ENCODE assay signal across 15 cellular contexts in genomic region chr19:17268754-17269153, GRCh38. TPM values are rescaled to one million over a fixed set of nuclear protein-coding genes. Genes with fewer than 3 reads are reported as not detected.
DNase-seq lines count a peak whose midpoint lies in the region; ATAC-seq and TF ChIP-seq lines count a peak whose summit lies in the region.
"Had no signal": no experiment of that assay in that cellular context is flagged by ENCODE, and none has a peak within 500 bp of the region (broad histone marks: within the 10 kb centered on the region; RNA-seq: fewer than 3 reads in every experiment).

No MANE protein-coding gene starts in this region.

- H3K9me3 Mint-ChIP-seq in activated CD4-positive, alpha-beta T cell treated with anti-CD3 and anti-CD28 coated beads, Interleukin-2, amount 10 ng/mL, durations not matched to agents 24 days and 14 days = no peaks in the 10 kb centered on the region
- H3K9me3 Mint-ChIP-seq in activated naive CD8-positive, alpha-beta T cell treated with anti-CD3 and anti-CD28 coated beads, Interleukin-2, amount 50 U/mL, for 24 hours = no peaks in the 10 kb centered on the region
- peaks cover 5% of the 10 kb centered on the region for H3K9me3 Mint-ChIP-seq in neural crest cell

- no peak overlapping the region for H3K27ac Mint-ChIP-seq in activated CD4-positive, alpha-beta T cell treated with anti-CD3 and anti-CD28 coated beads, Interleukin-2, amount 10 ng/mL, durations not matched to agents 24 days and 14 days
- peak overlapping the region; percentile 46 for H3K27ac Mint-ChIP-seq in activated naive CD8-positive, alpha-beta T cell treated with anti-CD3 and anti-CD28 coated beads, Interleukin-2, amount 50 U/mL, for 24 hours
- H3K27ac Mint-ChIP-seq in neural crest cell (ENCODE audit: unreplicated experiment) = no peak overlapping the region

- peaks cover 14% of the 10 kb centered on the region for H3K4me1 Mint-ChIP-seq in activated CD4-positive, alpha-beta T cell treated with anti-CD3 and anti-CD28 coated beads, Interleukin-2, amount 10 ng/mL, durations not matched to agents 24 days and 14 days
- H3K4me1 Mint-ChIP-seq in activated naive CD8-positive, alpha-beta T cell treated with anti-CD3 and anti-CD28 coated beads, Interleukin-2, amount 50 U/mL, for 24 hours = peaks cover 19% of the 10 kb centered on the region
- H3K4me1 Mint-ChIP-seq in neural crest cell = peaks cover 14% of the 10 kb centered on the region

- H3K27me3 Mint-ChIP-seq in activated CD4-positive, alpha-beta T cell treated with anti-CD3 and anti-CD28 coated beads, Interleukin-2, amount 10 ng/mL, durations not matched to agents 24 days and 14 days = no peaks in the 10 kb centered on the region
- H3K27me3 Mint-ChIP-seq in activated naive CD8-positive, alpha-beta T cell treated with anti-CD3 and anti-CD28 coated beads, Interleukin-2, amount 50 U/mL, for 24 hours = peaks cover 3% of the 10 kb centered on the region
- H3K27me3 Mint-ChIP-seq in neural crest cell (ENCODE audit: low read depth) = peaks cover 2% of the 10 kb centered on the region

- H3K4me3 ChIP-seq in LNCaP clone FGC (ENCODE audit: low read depth, low read length) = peak overlapping the region; percentile 99

- ATAC-seq in activated naive CD8-positive, alpha-beta T cell treated with anti-CD3 and anti-CD28 coated beads, Interleukin-2, amount 50 U/mL, for 24 hours = no peak
- ATAC-seq: left cardiac atrium had no signal

- peak overlapping the region; percentile 95 for H3K4me3 Mint-ChIP-seq in activated CD4-positive, alpha-beta T cell treated with anti-CD3 and anti-CD28 coated beads, Interleukin-2, amount 10 ng/mL, durations not matched to agents 24 days and 14 days
- H3K4me3 Mint-ChIP-seq in activated naive CD8-positive, alpha-beta T cell treated with anti-CD3 and anti-CD28 coated beads, Interleukin-2, amount 50 U/mL, for 24 hours = peak overlapping the region; percentile 95
- peak overlapping the region; percentile 78 for H3K4me3 Mint-ChIP-seq in neural crest cell

- no peak for TF ChIP-seq CTCF in LNCaP clone FGC (IDR thresholded peaks at IDR 0.05; ENCODE audit: control insufficient read depth, extremely low read depth, insufficient read depth)
- no peak for TF ChIP-seq CTCF in neural crest cell (conservative IDR thresholded peaks at IDR 0.05)

- DNase-seq in activated CD4-positive, alpha-beta T cell treated with anti-CD3 and anti-CD28 coated beads, Interleukin-2, amount 10 ng/mL, durations not matched to agents 24 days and 14 days = no peak
- DNase-seq in activated CD4-positive, alpha-beta T cell treated with anti-CD3 and anti-CD28 coated beads for 48 hours = no peak
- DNase-seq in LNCaP clone FGC (ENCODE audit: low read depth) (no peak), neural crest cell (ENCODE audit: low read depth, low spot score) (no peak), NCI-H2171 (lab: John Stamatoyannopoulos, UW) (no peak), SW480 (ENCODE audit: low spot score) (no peak), NCI-H1930 (lab: John Stamatoyannopoulos, UW) (no peak)
- no peak for DNase-seq in activated naive CD8-positive, alpha-beta T cell treated with anti-CD3 and anti-CD28 coated beads, Interleukin-2, amount 50 U/mL, for 24 hours
- DNase-seq: activated CD4-positive, CD25-positive, alpha-beta regulatory T cell; cortex of kidney; left cardiac atrium; NCI-H774 had no signal

- H3K36me3 Mint-ChIP-seq in activated CD4-positive, alpha-beta T cell treated with anti-CD3 and anti-CD28 coated beads, Interleukin-2, amount 10 ng/mL, durations not matched to agents 24 days and 14 days (ENCODE audit: low read depth) = peaks cover 19% of the 10 kb centered on the region
- H3K36me3 Mint-ChIP-seq in activated naive CD8-positive, alpha-beta T cell treated with anti-CD3 and anti-CD28 coated beads, Interleukin-2, amount 50 U/mL, for 24 hours (ENCODE audit: low read depth) = peaks cover 17% of the 10 kb centered on the region
- peaks cover 3% of the 10 kb centered on the region for H3K36me3 Mint-ChIP-seq in neural crest cell (ENCODE audit: low read depth)

- intact Hi-C loops in activated CD4-positive, alpha-beta T cell treated with anti-CD3 and anti-CD28 coated beads, Interleukin-2, amount 10 ng/mL, durations not matched to agents 24 days and 14 days (cut with micrococcal nuclease) = no loop called here

RNA-seq across cellular contexts. Expression of gene BABAM1, which starts 1.5 kb away (rescaled TPM):
- 127 TPM in 2 replicates for total RNA-seq in activated CD4-positive, alpha-beta T cell treated with anti-CD3 and anti-CD28 coated beads, Interleukin-2, amount 10 ng/mL, durations not matched to agents 24 days and 14 days
- total RNA-seq in neural crest cell = 79.1 and 89.3 TPM in 2 replicates

RNA-seq across cellular contexts. Expression of gene USHBP1, which starts 4.2 kb away (rescaled TPM):
- total RNA-seq in activated CD4-positive, alpha-beta T cell treated with anti-CD3 and anti-CD28 coated beads, Interleukin-2, amount 10 ng/mL, durations not matched to agents 24 days and 14 days = 0.30 and 0.38 TPM in 2 replicates
- total RNA-seq in neural crest cell = 0.23 and 0.57 TPM in 2 replicates
- total RNA-seq: Daoy, fibroblast of villous mesenchyme, H4 had no signal

RNA-seq across cellular contexts. Expression of gene ANKLE1, which starts 12.9 kb away (rescaled TPM):
- 17.3 and 17.9 TPM in 2 replicates for total RNA-seq in activated CD4-positive, alpha-beta T cell treated with anti-CD3 and anti-CD28 coated beads, Interleukin-2, amount 10 ng/mL, durations not matched to agents 24 days and 14 days
- 4.5 and 4.9 TPM in 2 replicates for total RNA-seq in neural crest cell

RNA-seq across cellular contexts. Expression of gene NR2F6, which starts 23.0 kb away (rescaled TPM):
- total RNA-seq in activated CD4-positive, alpha-beta T cell treated with anti-CD3 and anti-CD28 coated beads, Interleukin-2, amount 10 ng/mL, durations not matched to agents 24 days and 14 days = 15.0 and 16.5 TPM in 2 replicates
- total RNA-seq in neural crest cell = 52.8 and 57.6 TPM in 2 replicates

RNA-seq across cellular contexts. Expression of gene ABHD8, which starts 34.5 kb away (rescaled TPM):
- total RNA-seq in activated CD4-positive, alpha-beta T cell treated with anti-CD3 and anti-CD28 coated beads, Interleukin-2, amount 10 ng/mL, durations not matched to agents 24 days and 14 days = 5.6 and 6.5 TPM in 2 replicates
- 8.1 and 8.5 TPM in 2 replicates for total RNA-seq in neural crest cell
